Comparison of ENCODE assay signal across 8 cellular contexts in genomic region chr17:29389994-29390855, GRCh38.
DNase-seq lines count a peak whose midpoint lies in the region; ATAC-seq lines count a peak whose summit lies in the region.

TSS of gene TAOK1 (plus strand) at chr17:29390363. CDS start at chr17:29451549, 61,186 bp downstream.

- H3K4me1 Mint-ChIP-seq in activated naive CD4-positive, alpha-beta T cell treated with anti-CD3 and anti-CD28 coated beads, Interleukin-2, amount 50 U/mL, for 24 hours: peaks cover 43% of the 10 kb centered on the region

- H3K36me3 Mint-ChIP-seq in activated naive CD4-positive, alpha-beta T cell treated with anti-CD3 and anti-CD28 coated beads, Interleukin-2, amount 50 U/mL, for 24 hours: peaks cover 5% of the 10 kb centered on the region

- H3K4me3 Mint-ChIP-seq in activated naive CD4-positive, alpha-beta T cell treated with anti-CD3 and anti-CD28 coated beads, Interleukin-2, amount 50 U/mL, for 24 hours: peak within 1 kb of the TSS; percentile 95

- no peaks in the 10 kb centered on the region for H3K9me3 Mint-ChIP-seq in activated naive CD4-positive, alpha-beta T cell treated with anti-CD3 and anti-CD28 coated beads, Interleukin-2, amount 50 U/mL, for 24 hours

- DNase-seq in GM04503 (ENCODE audit: low read depth) (peak; percentile 82), NCI-H1105 (lab: John Stamatoyannopoulos, UW) (peak; percentile 96), SKM-1 (lab: John Stamatoyannopoulos, UW; ENCODE audit: unreplicated experiment) (peak; percentile 94), germinal center (ENCODE audit: low spot score) (peak; percentile 93), non-pigmented ciliary epithelial cell (ENCODE audit: low read depth) (peak; percentile 93), substantia nigra (lab: John Stamatoyannopoulos, UW) (peak; percentile 77 to 99 (median 98))

- peak within 1 kb of the TSS; percentile 91 for H3K27ac ChIP-seq in substantia nigra (ENCODE audit: low read depth, low read length, poor library complexity, severe bottlenecking)

- no peaks in the 10 kb centered on the region for H3K27me3 Mint-ChIP-seq in activated naive CD4-positive, alpha-beta T cell treated with anti-CD3 and anti-CD28 coated beads, Interleukin-2, amount 50 U/mL, for 24 hours

- ATAC-seq in HG02571 (IDR thresholded peaks at IDR 0.05; ENCODE audit: unreplicated experiment): peak; percentile 78

- H3K27ac Mint-ChIP-seq in activated naive CD4-positive, alpha-beta T cell treated with anti-CD3 and anti-CD28 coated beads, Interleukin-2, amount 50 U/mL, for 24 hours: peak within 1 kb of the TSS; percentile 96

Comparison
In these comparisons a context has a peak if more than half of its experiments do, and no peak if none do; other contexts are left out.
1. Peak in every context shown above with its lines: DNase-seq, ATAC-seq and H3K27ac ChIP-seq.